29 cellular contexts compared by ENCODE assay signal in the genomic region with DNA sequence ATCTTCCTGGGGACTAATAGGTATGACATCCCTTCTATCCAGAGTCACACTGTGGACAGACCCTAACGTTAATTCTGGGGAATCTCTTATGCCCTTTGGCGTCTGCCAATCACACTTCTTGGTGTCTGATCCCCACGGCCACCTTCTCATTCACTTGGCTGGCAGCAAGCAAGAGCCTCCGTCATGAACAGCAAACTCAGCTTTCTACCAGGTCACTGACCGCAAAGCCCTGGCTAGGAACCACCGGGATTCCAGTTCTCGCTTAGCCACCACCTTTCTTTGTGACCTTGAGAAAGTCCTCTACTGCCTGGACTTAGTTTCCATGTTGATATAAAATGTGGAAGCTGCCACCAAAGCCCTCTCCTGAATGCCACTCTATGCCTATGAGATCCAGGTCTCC.
"Had no signal": no experiment of that assay in that cellular context is flagged by ENCODE, and none has a peak within 500 bp of the region (broad histone marks: within the 10 kb centered on the region; RNA-seq: fewer than 3 reads in every experiment).

No MANE protein-coding gene starts in this region.

- H3K4me3 ChIP-seq: Peyer's patch had no signal

- H3K36me3 Mint-ChIP-seq: activated naive CD8-positive, alpha-beta T cell treated with anti-CD3 and anti-CD28 coated beads for 36 hours had no signal

- DNase-seq: activated CD4-positive, alpha-beta T cell treated with anti-CD3 and anti-CD28 coated beads for 36 hours; activated CD4-positive, alpha-beta T cell treated with anti-CD3 and anti-CD28 coated beads, Interleukin-2, amount 10 ng/mL, durations not matched to agents 7 days and 5 days; activated CD4-positive, alpha-beta T cell treated with anti-CD3 and anti-CD28 coated beads, Interleukin-2, amount 50 U/mL, for 48 hours; activated CD8-positive, alpha-beta T cell treated with anti-CD3 and anti-CD28 coated beads, Interleukin-2, amount 10 ng/mL, durations not matched to agents 7 days and 5 days; activated naive CD4-positive, alpha-beta T cell; activated naive CD4-positive, alpha-beta T cell treated with anti-CD3 and anti-CD28 coated beads, Interleukin-2, amount 50 U/mL, for 16 hours; activated naive CD8-positive, alpha-beta T cell treated with anti-CD3 and anti-CD28 coated beads for 36 hours; activated T-cell treated with anti-CD3 and anti-CD28 coated beads, Interleukin-2, amount 50 U/mL, for 24 hours; amniotic stem cell; brain microvascular endothelial cell; MM.1S; MV-4-11; NCI-H1092; NCI-H1436 treated with DMSO at 0.1 percent for 48 hours; NCI-H1694 treated with DMSO at 0.1 percent for 48 hours; NCI-H2029; NCI-H345; NCI-H524 treated with DMSO at 0.1 percent for 48 hours; NK-92 treated with Interleukin-12 subunit alpha and Interleukin-12 subunit beta, amount 100 ng/mL, for 24 hours; PC-3; SW 1271 had no signal

- H3K36me3 ChIP-seq: brain microvascular endothelial cell, Peyer's patch had no signal

- H3K27ac Mint-ChIP-seq: activated CD4-positive, alpha-beta T cell treated with anti-CD3 and anti-CD28 coated beads for 36 hours; activated CD4-positive, alpha-beta T cell treated with anti-CD3 and anti-CD28 coated beads, Interleukin-2, amount 10 ng/mL, durations not matched to agents 7 days and 5 days; activated CD8-positive, alpha-beta T cell treated with anti-CD3 and anti-CD28 coated beads, Interleukin-2, amount 10 ng/mL, durations not matched to agents 7 days and 5 days; activated naive CD8-positive, alpha-beta T cell treated with anti-CD3 and anti-CD28 coated beads for 36 hours; activated T-cell treated with anti-CD3 and anti-CD28 coated beads, Interleukin-2, amount 50 U/mL, for 24 hours; activated T-helper 1 cell treated with anti-CD3 and anti-CD28 coated beads, Interleukin-12 subunit alpha, Interleukin-12 subunit beta, Interleukin-2, Interleukin-4 antibody, amounts not matched to agents 30 ng/mL and 10 ng/mL and 1 ng/mL, durations not matched to agents 14 hours and 24 hours and 36 hours; WTC11 had no signal

- H3K4me1 Mint-ChIP-seq: activated CD4-positive, alpha-beta T cell treated with anti-CD3 and anti-CD28 coated beads for 36 hours; activated CD4-positive, alpha-beta T cell treated with anti-CD3 and anti-CD28 coated beads, Interleukin-2, amount 10 ng/mL, durations not matched to agents 7 days and 5 days; activated naive CD8-positive, alpha-beta T cell treated with anti-CD3 and anti-CD28 coated beads for 36 hours; central memory CD8-positive, alpha-beta T cell had no signal

- H3K27me3 Mint-ChIP-seq: activated CD4-positive, alpha-beta T cell treated with anti-CD3 and anti-CD28 coated beads, Interleukin-2, amount 10 ng/mL, durations not matched to agents 7 days and 5 days had no signal

- H3K27ac ChIP-seq: brain microvascular endothelial cell, KMS-11, Peyer's patch, RWPE1 had no signal

- H3K4me1 ChIP-seq: Peyer's patch had no signal

- H3K4me3 Mint-ChIP-seq: activated CD4-positive, alpha-beta T cell treated with anti-CD3 and anti-CD28 coated beads for 36 hours; activated CD4-positive, alpha-beta T cell treated with anti-CD3 and anti-CD28 coated beads, Interleukin-2, amount 10 ng/mL, durations not matched to agents 7 days and 5 days; activated CD8-positive, alpha-beta T cell treated with anti-CD3 and anti-CD28 coated beads, Interleukin-2, amount 10 ng/mL, durations not matched to agents 7 days and 5 days; activated naive CD8-positive, alpha-beta T cell treated with anti-CD3 and anti-CD28 coated beads for 36 hours; activated T-cell treated with anti-CD3 and anti-CD28 coated beads, Interleukin-2, amount 50 U/mL, for 24 hours; activated T-helper 1 cell treated with anti-CD3 and anti-CD28 coated beads, Interleukin-12 subunit alpha, Interleukin-12 subunit beta, Interleukin-2, Interleukin-4 antibody, amounts not matched to agents 30 ng/mL and 10 ng/mL and 1 ng/mL, durations not matched to agents 14 hours and 24 hours and 36 hours; central memory CD8-positive, alpha-beta T cell; WTC11 had no signal

- ATAC-seq: activated CD4-positive, alpha-beta T cell treated with anti-CD3 and anti-CD28 coated beads for 36 hours; activated CD4-positive, CD25-positive, alpha-beta regulatory T cell treated with anti-CD3 and anti-CD28 coated beads, Interleukin-2, amount 50 U/mL, for 24 hours; activated CD8-positive, alpha-beta T cell treated with anti-CD3 and anti-CD28 coated beads, Interleukin-2, amount 10 ng/mL, durations not matched to agents 7 days and 5 days; PC-3; Right ventricle myocardium inferior; WTC11 had no signal

- H3K27me3 ChIP-seq: brain microvascular endothelial cell, Peyer's patch had no signal

- H3K4me2 ChIP-seq: KMS-11 had no signal
